ENCODE assay signal across 8 cellular contexts in genomic region chr4:16227462-16227868, GRCh38. TPM values are rescaled to one million over a fixed set of nuclear protein-coding genes. Genes with fewer than 3 reads are reported as not detected.
DNase-seq lines count a peak whose midpoint lies in the region; ATAC-seq and TF ChIP-seq lines count a peak whose summit lies in the region.

No MANE protein-coding gene starts in this region.

- peak overlapping the region; percentile 72 for H3K9ac ChIP-seq in neural progenitor cell

- H3K27me3 Mint-ChIP-seq in activated T-cell treated with anti-CD3 and anti-CD28 coated beads, Interleukin-2, amount 50 U/mL, for 72 hours (ENCODE audit: low read depth): no peaks in the 10 kb centered on the region
- no peaks in the 10 kb centered on the region for H3K27me3 Mint-ChIP-seq in neural progenitor cell (ENCODE audit: insufficient read depth, low read depth)

- peaks cover 11% of the 10 kb centered on the region for H4K20me1 ChIP-seq in neural progenitor cell (ENCODE audit: low read depth)

- H3K9me3 Mint-ChIP-seq in activated T-cell treated with anti-CD3 and anti-CD28 coated beads, Interleukin-2, amount 50 U/mL, for 72 hours: no peaks in the 10 kb centered on the region
- H3K9me3 Mint-ChIP-seq in neural progenitor cell: no peaks in the 10 kb centered on the region

- H3K4me1 ChIP-seq in foreskin keratinocyte: no peaks in the 10 kb centered on the region
- H3K4me1 ChIP-seq in neural progenitor cell: peaks cover 16% of the 10 kb centered on the region

- H3K4me1 Mint-ChIP-seq in activated T-cell treated with anti-CD3 and anti-CD28 coated beads, Interleukin-2, amount 50 U/mL, for 72 hours (ENCODE audit: low read depth): peaks cover 69% of the 10 kb centered on the region
- peaks cover 38% of the 10 kb centered on the region for H3K4me1 Mint-ChIP-seq in neural progenitor cell

- H3K4me2 ChIP-seq in neural progenitor cell: peak overlapping the region; percentile 87

- peaks cover 52% of the 10 kb centered on the region for H3K79me2 ChIP-seq in neural progenitor cell (ENCODE audit: low read depth)

- DNase-seq in GM12865 (ENCODE audit: low read depth) (peak; percentile 24), HL-60 (ENCODE audit: low read depth in 1 of 2, low spot score in 1 of 2) (peak in 1 of 2 experiments; percentile 20), foreskin keratinocyte (no peak), neural progenitor cell (ENCODE audit: low spot score) (peak; percentile 20), NCI-H128 (lab: John Stamatoyannopoulos, UW; ENCODE audit: unreplicated experiment) (no peak), NCI-H2107 treated with DMSO at 0.1 percent for 48 hours (lab: John Stamatoyannopoulos, UW; ENCODE audit: unreplicated experiment) (no peak)
- peak in 1 of 2 donors; percentile 6 for DNase-seq in activated T-cell treated with anti-CD3 and anti-CD28 coated beads, Interleukin-2, amount 50 U/mL, for 72 hours

- H3K36me3 Mint-ChIP-seq in activated T-cell treated with anti-CD3 and anti-CD28 coated beads, Interleukin-2, amount 50 U/mL, for 72 hours (ENCODE audit: insufficient read depth in 2 of 2): peaks cover 1 to 8% of the 10 kb centered on the region in 2 donors
- H3K36me3 Mint-ChIP-seq in neural progenitor cell: peaks cover 4% of the 10 kb centered on the region

- no peaks in the 10 kb centered on the region for H3K9me3 ChIP-seq in neural progenitor cell (ENCODE audit: low read depth)

- no peak for ATAC-seq in activated T-cell treated with anti-CD3 and anti-CD28 coated beads, Interleukin-2, amount 50 U/mL, for 72 hours (replicated peaks in 1 of 2)
- ATAC-seq in foreskin keratinocyte (no peak), HG02678 (IDR thresholded peaks at IDR 0.05; ENCODE audit: unreplicated experiment) (no peak)

- no peaks in the 10 kb centered on the region for H3K36me3 ChIP-seq in neural progenitor cell

- H3K4me3 ChIP-seq in GM12865 (ENCODE audit: low read depth, low read length) (peak overlapping the region; percentile 66), HL-60 (replicated peaks; ENCODE audit: insufficient read depth, low read length) (peak overlapping the region; percentile 73), neural progenitor cell (peak overlapping the region; percentile 99)

- H2AFZ ChIP-seq in neural progenitor cell (replicated peaks): peak overlapping the region; percentile 94

- peak overlapping the region; percentile 98 for H3K27ac Mint-ChIP-seq in activated T-cell treated with anti-CD3 and anti-CD28 coated beads, Interleukin-2, amount 50 U/mL, for 72 hours
- H3K27ac Mint-ChIP-seq in neural progenitor cell: peak overlapping the region; percentile 99

- H3K27me3 ChIP-seq in HL-60 (ENCODE audit: insufficient read depth, poor library complexity, severe bottlenecking) (no peaks in the 10 kb centered on the region), foreskin keratinocyte (no peaks in the 10 kb centered on the region), neural progenitor cell (no peaks in the 10 kb centered on the region)

- H3K27ac ChIP-seq in HL-60 (replicated peaks) (peak overlapping the region; percentile 91), foreskin keratinocyte (peak overlapping the region; percentile 57), neural progenitor cell (peak overlapping the region; percentile 86)

- TF ChIP-seq CTCF in GM12865 (IDR thresholded peaks at IDR 0.05; ENCODE audit: insufficient read depth, low read depth, low read length, missing control alignments): no peak
- no peak for TF ChIP-seq CTCF in HL-60 (IDR thresholded peaks at IDR 0.05; ENCODE audit: insufficient read depth, low read length)
- no peak for TF ChIP-seq CTCF in foreskin keratinocyte (conservative IDR thresholded peaks at IDR 0.05)
- TF ChIP-seq CTCF in neural progenitor cell (IDR thresholded peaks at IDR 0.05): no peak

- peak overlapping the region; percentile 94 to 97 for H3K4me3 Mint-ChIP-seq in activated T-cell treated with anti-CD3 and anti-CD28 coated beads, Interleukin-2, amount 50 U/mL, for 72 hours
- peak overlapping the region; percentile 97 for H3K4me3 Mint-ChIP-seq in neural progenitor cell

- peaks cover 15% of the 10 kb centered on the region for H3F3A ChIP-seq in neural progenitor cell (ENCODE audit: low read depth)

RNA-seq across cellular contexts. Expression of gene TAPT1, which starts 1.2 kb away (rescaled TPM):
- 10 to 100 TPM; 58.6 to 65.3 TPM for total RNA-seq in activated T-cell treated with anti-CD3 and anti-CD28 coated beads, Interleukin-2, amount 50 U/mL, for 72 hours
- 10.1 and 13.3 TPM in 2 replicates for total RNA-seq in foreskin keratinocyte
- 3.0 and 3.9 TPM in 2 replicates for polyA plus RNA-seq in foreskin keratinocyte
- total RNA-seq in neural progenitor cell (ENCODE audit: low replicate concordance): 16.4 and 18.9 TPM in 2 replicates

Comparison
In these comparisons a context has a peak if more than half of its experiments do, and no peak if none do; other contexts are left out.
1. DNase-seq: peak in GM12865 (single experiment) and neural progenitor cell (single experiment); none in foreskin keratinocyte (0 of 2), NCI-H128 (single experiment) and NCI-H2107 treated with DMSO at 0.1 percent for 48 hours (single experiment).
2. Peak in every context shown above with its lines, with median percentiles within 50 percentile points of each other: H3K4me3 ChIP-seq and H3K27ac ChIP-seq.